Comparison of ENCODE assay signal across 19 cellular contexts in the genomic region with DNA sequence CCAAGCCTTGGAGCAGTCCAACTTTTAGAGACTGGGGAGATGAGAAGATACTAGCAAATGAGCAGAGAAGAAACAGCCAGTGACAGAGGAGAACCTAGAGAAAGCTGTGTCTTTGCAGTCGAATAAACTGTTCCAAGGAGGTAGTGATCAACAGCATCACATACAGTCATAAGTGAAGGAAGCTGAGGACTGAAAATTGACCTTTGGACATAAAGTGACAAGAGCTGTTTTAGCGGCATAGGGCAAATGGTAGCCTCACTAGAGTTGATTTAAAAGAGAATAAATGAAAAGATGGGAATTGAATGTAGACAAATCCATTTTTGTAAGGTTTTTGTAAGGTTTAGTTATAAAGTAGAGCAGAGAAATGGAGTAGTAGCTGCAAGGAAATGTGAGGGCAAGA.
DNase-seq lines count a peak whose midpoint lies in the region; ATAC-seq and FAIRE-seq lines count a peak whose summit lies in the region.
"Had no signal": no experiment of that assay in that cellular context is flagged by ENCODE, and none has a peak within 500 bp of the region (broad histone marks: within the 10 kb centered on the region; RNA-seq: fewer than 3 reads in every experiment).

No MANE protein-coding gene starts in this region.

- intact Hi-C loops in left colon (cut with DNase I, micrococcal nuclease): no loop called here

- peak; percentile 82 for ATAC-seq in left colon
- ATAC-seq: CD8-positive, alpha-beta T cell had no signal

- peak; percentile 8 for FAIRE-seq in GM19239 (lab: Jason Lieb, UNC)
- FAIRE-seq: A204.1, GM12891, GM18507, H1 had no signal

- DNase-seq in DMS53 (lab: John Stamatoyannopoulos, UW) (peak; percentile 2), DMS53 treated with DMSO at 0.1 percent for 48 hours (lab: John Stamatoyannopoulos, UW; ENCODE audit: unreplicated experiment) (no peak), GM19239 (ENCODE audit: insufficient read length, low spot score) (no peak), left colon (no peak), activated gamma-delta T cell treated with Interleukin-2 at 50 U/mL for 16 hours (no peak), H4 (ENCODE audit: low spot score) (no peak)
- DNase-seq: Caco-2; CD4-positive, CD25-positive, alpha-beta regulatory T cell; CD8-positive, alpha-beta T cell; DMS153; DMS79 treated with DMSO at 0.1 percent for 48 hours; GF-D8; GM23248; H9; HFFc6 had no signal
